ENCODE assay signal across 9 cellular contexts in the genomic region with DNA sequence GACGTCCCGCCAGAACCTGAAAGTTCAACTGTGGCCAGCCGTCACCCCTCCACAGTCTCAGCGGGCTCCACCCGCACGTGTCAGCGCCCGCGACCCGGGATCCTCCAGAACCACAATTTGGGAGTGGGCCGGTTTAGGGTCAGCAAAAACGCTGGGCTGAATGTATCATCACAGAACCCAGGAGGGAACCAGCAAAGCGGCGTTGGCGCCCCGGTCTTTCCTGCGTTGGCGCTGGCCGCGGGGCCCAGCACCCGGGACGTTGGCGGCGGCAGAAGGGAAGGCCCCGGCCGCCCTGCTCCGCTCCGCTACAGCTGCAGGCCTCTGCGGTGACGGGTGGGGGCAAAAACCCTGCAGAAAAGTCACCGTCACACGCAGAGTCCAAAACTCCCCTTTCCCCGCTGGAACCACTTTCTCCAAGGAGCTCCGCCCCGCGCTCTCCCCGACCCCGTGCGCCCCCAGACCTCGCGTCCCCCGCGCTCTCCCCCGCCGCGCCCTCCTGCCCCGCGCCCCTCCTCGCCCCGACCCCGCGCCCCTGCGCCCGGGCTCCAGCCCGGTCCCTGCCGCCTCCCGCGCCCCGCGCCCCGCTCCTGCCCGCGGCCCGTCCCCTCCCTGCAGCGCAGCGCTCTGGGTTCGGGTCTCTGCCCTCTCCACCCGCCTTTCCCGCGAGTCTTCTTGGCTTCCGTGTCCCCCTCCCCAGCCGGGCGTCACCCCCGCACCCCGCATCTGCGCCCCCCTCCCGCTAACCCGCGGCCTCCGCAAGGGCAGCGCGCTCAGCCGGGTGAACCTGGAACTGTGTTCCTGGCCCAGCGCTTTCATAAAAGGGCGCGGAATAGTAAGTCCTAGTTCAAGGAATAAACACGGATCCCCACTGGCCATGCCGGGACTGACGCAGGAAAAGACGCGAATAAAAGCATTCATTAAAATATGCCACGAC. TPM values are rescaled to one million over a fixed set of nuclear protein-coding genes. Genes with fewer than 3 reads are reported as not detected.
DNase-seq lines count a peak whose midpoint lies in the region; TF ChIP-seq lines count a peak whose summit lies in the region.
"Had no signal": no experiment of that assay in that cellular context is flagged by ENCODE, and none has a peak within 500 bp of the region (broad histone marks: within the 10 kb centered on the region; RNA-seq: fewer than 3 reads in every experiment).

No MANE protein-coding gene starts in this region.

- no peak overlapping the region for H3K4ac ChIP-seq in trophoblast cell (ENCODE audit: low read depth, low read length)

- H3K23ac ChIP-seq in trophoblast cell (ENCODE audit: low read length) = no peak overlapping the region

- CTCF ChIA-PET in activated CD4-positive, alpha-beta memory T cell treated with anti-CD3 and anti-CD28 coated beads, Interleukin-2, amount 10 ng/mL, durations not matched to agents 7 days and 5 days (lab: Charles Lee) = interaction anchor here (1.4 kb wide), 1 partner anchor 24 kb away, joined by 3 read pairs; the partner anchor contains the start of gene RNF32

- H4K8ac ChIP-seq in trophoblast cell (ENCODE audit: low read depth, low read length) = no peak overlapping the region

- H3K14ac ChIP-seq in trophoblast cell (ENCODE audit: low read length) = no peak overlapping the region

- in situ Hi-C loops in GM23248 (cut with MboI) = no loop called here

- peak; percentile 33 for DNase-seq in GM23248
- no peak for DNase-seq in activated CD4-positive, alpha-beta memory T cell treated with anti-CD3 and anti-CD28 coated beads, Interleukin-2, amount 10 ng/mL, durations not matched to agents 7 days and 5 days
- DNase-seq in hepatocyte (ENCODE audit: low spot score) = peak; percentile 39
- no peak for DNase-seq in trophoblast cell
- no peak for DNase-seq in HFFc6
- DNase-seq in NCI-H1436 (lab: John Stamatoyannopoulos, UW) = no peak
- DNase-seq in activated CD4-positive, CD25-positive, alpha-beta regulatory T cell treated with anti-CD3 and anti-CD28 coated beads, Interleukin-2, amount 50 U/mL, for 72 hours = no peak
- DNase-seq in NCI-H1105 (lab: John Stamatoyannopoulos, UW) = no peak

- TF ChIP-seq CTCF in hepatocyte (IDR thresholded peaks at IDR 0.05; ENCODE audit: poor library complexity) = no peak
- no peak for TF ChIP-seq CTCF in HFFc6 (IDR thresholded peaks at IDR 0.05)

- H3K4me1 Mint-ChIP-seq in activated CD4-positive, alpha-beta memory T cell treated with anti-CD3 and anti-CD28 coated beads, Interleukin-2, amount 10 ng/mL, durations not matched to agents 7 days and 5 days = peaks cover 40% of the 10 kb centered on the region
- H3K4me1 Mint-ChIP-seq in HFFc6 (ENCODE audit: low read depth) = no peaks in the 10 kb centered on the region

- no peak overlapping the region for H4K12ac ChIP-seq in trophoblast cell (ENCODE audit: low read depth, low read length)

- H3K9me3 Mint-ChIP-seq in activated CD4-positive, alpha-beta memory T cell treated with anti-CD3 and anti-CD28 coated beads, Interleukin-2, amount 10 ng/mL, durations not matched to agents 7 days and 5 days = peaks cover 6% of the 10 kb centered on the region
- H3K9me3 Mint-ChIP-seq in HFFc6 = no peaks in the 10 kb centered on the region

- H2BK12ac ChIP-seq in trophoblast cell (ENCODE audit: low read length) = no peak overlapping the region

- no peaks in the 10 kb centered on the region for H3F3A ChIP-seq in GM23248 (ENCODE audit: insufficient read depth)

- WGBS in GM23248 (ENCODE audit: low coverage in 1 of 2, low lambda C conversion rate in 2 of 2, missing lambda C conversion rate in 2 of 2), 2 experiments = 12 to 17% methylated on average over 43 to 92 of the region's 92 CpGs
- WGBS in hepatocyte (ENCODE audit: low lambda C conversion rate, missing lambda C conversion rate) = 21% methylated on average over 42 of the region's 92 CpGs
- WGBS in trophoblast cell (ENCODE audit: extremely low coverage, insufficient coverage, insufficient read length) = no CpG with 5 or more reads among the region's 92 CpGs

- H4K91ac ChIP-seq in trophoblast cell (ENCODE audit: low read depth, low read length) = no peak overlapping the region

- no peak overlapping the region for H3K18ac ChIP-seq in trophoblast cell (ENCODE audit: low read length)

- H3K79me2 ChIP-seq in GM23248 (ENCODE audit: insufficient read depth) (no peaks in the 10 kb centered on the region), hepatocyte (no peaks in the 10 kb centered on the region), trophoblast cell (ENCODE audit: control insufficient read depth, insufficient read depth, low read length, poor library complexity) (no peaks in the 10 kb centered on the region)

- H3K9ac ChIP-seq in GM23248 = no peak overlapping the region
- H3K9ac ChIP-seq in trophoblast cell (ENCODE audit: low read length) = no peak overlapping the region

- no peak overlapping the region for H2BK120ac ChIP-seq in trophoblast cell (ENCODE audit: insufficient read depth, low read length, poor library complexity)

- H3K36me3 Mint-ChIP-seq in activated CD4-positive, alpha-beta memory T cell treated with anti-CD3 and anti-CD28 coated beads, Interleukin-2, amount 10 ng/mL, durations not matched to agents 7 days and 5 days (ENCODE audit: low read depth) = peaks cover 17% of the 10 kb centered on the region
- H3K36me3 Mint-ChIP-seq in HFFc6 (ENCODE audit: low read depth) = no peaks in the 10 kb centered on the region

- H3K9me2 ChIP-seq in GM23248 (ENCODE audit: insufficient read depth) = no peaks in the 10 kb centered on the region
- H3K9me2 ChIP-seq in hepatocyte (replicated peaks; ENCODE audit: insufficient read depth) = no peaks in the 10 kb centered on the region

- peak overlapping the region; percentile 18 for H3K4me3 Mint-ChIP-seq in activated CD4-positive, alpha-beta memory T cell treated with anti-CD3 and anti-CD28 coated beads, Interleukin-2, amount 10 ng/mL, durations not matched to agents 7 days and 5 days
- H3K4me3 Mint-ChIP-seq in HFFc6 = no peak overlapping the region

- H3K79me1 ChIP-seq in trophoblast cell (ENCODE audit: low read length) = peaks cover 7% of the 10 kb centered on the region

- no peak overlapping the region for H2AFZ ChIP-seq in GM23248
- H2AFZ ChIP-seq in hepatocyte = peak overlapping the region; percentile 33
- H2AFZ ChIP-seq in trophoblast cell (ENCODE audit: insufficient read depth, low read length, poor library complexity) = no peak overlapping the region

- H3K4me1 ChIP-seq in GM23248 (ENCODE audit: insufficient read depth) (no peaks in the 10 kb centered on the region), hepatocyte (ENCODE audit: insufficient read depth) (peaks cover 17% of the 10 kb centered on the region), trophoblast cell (ENCODE audit: control insufficient read depth in 1 of 2, insufficient read depth in 2 of 2, low read length in 2 of 2) (peaks cover 9 to 15% of the 10 kb centered on the region in 2 experiments)

- H2AK5ac ChIP-seq in trophoblast cell (ENCODE audit: low read length) = no peak overlapping the region

- H3K27me3 ChIP-seq in GM23248 (replicated peaks; ENCODE audit: insufficient read depth) (peaks cover 39% of the 10 kb centered on the region), hepatocyte (peaks cover 14% of the 10 kb centered on the region), trophoblast cell (ENCODE audit: insufficient read depth, low read length) (peaks cover 6% of the 10 kb centered on the region)

- H4K20me1 ChIP-seq in GM23248 (ENCODE audit: insufficient read depth) = no peaks in the 10 kb centered on the region
- no peaks in the 10 kb centered on the region for H4K20me1 ChIP-seq in hepatocyte (ENCODE audit: insufficient read depth, poor library complexity, severe bottlenecking)

- H3K27ac ChIP-seq in GM23248 = no peak overlapping the region
- peak overlapping the region; percentile 89 for H3K27ac ChIP-seq in hepatocyte
- no peak overlapping the region for H3K27ac ChIP-seq in trophoblast cell (ENCODE audit: low read depth, low read length)

- POLR2A ChIA-PET in activated CD4-positive, alpha-beta memory T cell treated with anti-CD3 and anti-CD28 coated beads, Interleukin-2, amount 10 ng/mL, durations not matched to agents 7 days and 5 days (lab: Charles Lee) = interaction anchor here (1.0 kb wide), 1 partner anchor 25 kb away, joined by 3 read pairs; no protein-coding TSS in a partner anchor

- H3K36me3 ChIP-seq in GM23248 (ENCODE audit: low read depth) (no peaks in the 10 kb centered on the region), hepatocyte (replicated peaks; ENCODE audit: insufficient read depth, low read depth) (no peaks in the 10 kb centered on the region), trophoblast cell (ENCODE audit: control insufficient read depth in 1 of 2, insufficient read depth in 2 of 2, low read length in 2 of 2) (no peaks in the 10 kb centered on the region)

- H3K9me3 ChIP-seq in GM23248 (ENCODE audit: low read depth) (no peaks in the 10 kb centered on the region), hepatocyte (ENCODE audit: low read depth) (no peaks in the 10 kb centered on the region), trophoblast cell (ENCODE audit: insufficient read depth, low read depth, low read length) (no peaks in the 10 kb centered on the region)

- no peak overlapping the region for H3K27ac Mint-ChIP-seq in activated CD4-positive, alpha-beta memory T cell treated with anti-CD3 and anti-CD28 coated beads, Interleukin-2, amount 10 ng/mL, durations not matched to agents 7 days and 5 days
- H3K27ac Mint-ChIP-seq in HFFc6 = no peak overlapping the region

- no peak overlapping the region for H3K4me2 ChIP-seq in GM23248 (ENCODE audit: unreplicated experiment)
- peak overlapping the region; percentile 86 for H3K4me2 ChIP-seq in hepatocyte
- peak overlapping the region; percentile 83 for H3K4me2 ChIP-seq in trophoblast cell (ENCODE audit: low read length)

- 0 out of 2 replicates have a peak overlapping the region, but pooled peaks have one; percentile 26 for H3K4me3 ChIP-seq in GM23248
- H3K4me3 ChIP-seq in hepatocyte = peak overlapping the region; percentile 32
- peak overlapping the region; percentile 13 for H3K4me3 ChIP-seq in trophoblast cell (ENCODE audit: low read depth, low read length)
- H3K4me3 ChIP-seq: K562 had no signal

- no peak overlapping the region for H2BK5ac ChIP-seq in trophoblast cell (ENCODE audit: low read depth, low read length, poor library complexity)

- peaks cover 54% of the 10 kb centered on the region for H3K27me3 Mint-ChIP-seq in activated CD4-positive, alpha-beta memory T cell treated with anti-CD3 and anti-CD28 coated beads, Interleukin-2, amount 10 ng/mL, durations not matched to agents 7 days and 5 days
- peaks cover 17% of the 10 kb centered on the region for H3K27me3 Mint-ChIP-seq in HFFc6 (ENCODE audit: insufficient read depth)

RNA-seq across cellular contexts. Expression of gene RNF32, which starts 24.0 kb away (rescaled TPM):
- total RNA-seq in GM23248 (2014; rRNA removed; shearing (Covaris generic)) = 1.1 TPM in 2 replicates
- polyA plus RNA-seq in GM23248 (2016; fragmentation: Nextera tagmentation; extraction: Ambion mirVana) (1.8 and 2.4 TPM in 2 replicates), hepatocyte (2.9 and 6.7 TPM in 2 replicates)
- total RNA-seq in activated CD4-positive, alpha-beta memory T cell treated with anti-CD3 and anti-CD28 coated beads, Interleukin-2, amount 10 ng/mL, durations not matched to agents 7 days and 5 days = 1 to 10 TPM; 3.4 to 4.1 TPM
- total RNA-seq in hepatocyte = 1.4 and 2.3 TPM in 2 replicates
- polyA plus RNA-seq in trophoblast cell (2013) = 1.4 and 1.6 TPM in 2 replicates
- total RNA-seq in HFFc6 (2021; fragmentation: NEBNext Ultra II Directional; extraction: Animal tissue kit (Norgen Biotek cat#: 25700)) = 1 to 10 TPM in 4 of 6 experiments, under 1 TPM in 2; 0.94 to 2.5 (median 1.4) TPM

Comparison
In these comparisons a context has a peak if more than half of its experiments do, and no peak if none do; other contexts are left out.
1. DNase-seq: peak in GM23248 (single experiment) and hepatocyte (single experiment); none in activated CD4-positive, alpha-beta memory T cell treated with anti-CD3 and anti-CD28 coated beads, Interleukin-2, amount 10 ng/mL, durations not matched to agents 7 days and 5 days (single experiment), trophoblast cell (0 of 2), HFFc6 (single experiment), NCI-H1436 (single experiment), activated CD4-positive, CD25-positive, alpha-beta regulatory T cell treated with anti-CD3 and anti-CD28 coated beads, Interleukin-2, amount 50 U/mL, for 72 hours (single experiment) and NCI-H1105 (single experiment).
2. Peak in every context shown above with its lines, with median percentiles within 50 percentile points of each other: H3K4me3 ChIP-seq.